In the genomic region with DNA sequence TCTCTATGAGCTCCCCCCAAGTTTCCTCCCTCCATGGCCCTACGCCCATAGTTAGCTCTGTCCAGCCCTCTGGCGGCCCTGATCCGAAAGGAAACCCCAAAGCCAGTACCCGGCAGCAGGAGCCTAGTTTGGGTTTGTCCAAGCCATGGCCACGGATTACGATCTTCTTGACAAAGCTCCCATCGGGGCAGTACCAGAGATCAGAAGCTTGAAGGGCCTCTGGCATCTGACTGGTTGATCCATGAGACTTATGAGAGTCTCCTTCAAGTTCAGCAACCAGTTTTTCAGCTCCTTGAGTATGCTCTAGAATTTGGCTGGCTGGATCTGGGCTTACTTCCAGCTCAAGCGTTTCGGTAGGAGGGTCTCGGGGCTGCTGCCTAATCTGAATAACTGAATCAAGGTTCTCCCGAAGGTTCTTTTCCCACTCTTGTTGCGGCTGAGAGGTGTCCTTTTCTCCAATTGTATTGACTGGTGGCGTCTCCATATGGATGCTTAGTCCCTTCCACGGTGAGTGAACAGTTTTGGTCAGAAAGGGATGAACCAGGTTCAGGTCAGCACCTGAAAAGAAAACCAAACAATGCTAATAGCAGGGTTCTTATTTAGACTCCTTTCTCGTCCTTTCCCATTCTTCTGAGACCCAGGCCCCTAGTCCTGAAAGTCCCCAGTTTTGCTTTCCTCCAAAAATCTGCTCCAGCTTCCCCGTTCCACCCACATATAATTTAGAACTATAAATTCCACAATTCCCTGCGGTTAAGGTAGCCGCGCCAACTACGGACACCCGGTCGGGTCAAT, we compare ENCODE assay signal across 9 cellular contexts. TPM values are rescaled to one million over a fixed set of nuclear protein-coding genes. Genes with fewer than 3 reads are reported as not detected.
DNase-seq lines count a peak whose midpoint lies in the region; ATAC-seq and TF ChIP-seq lines count a peak whose summit lies in the region.
"Had no signal": no experiment of that assay in that cellular context is flagged by ENCODE, and none has a peak within 500 bp of the region (broad histone marks: within the 10 kb centered on the region; RNA-seq: fewer than 3 reads in every experiment).

No MANE protein-coding gene starts in this region.

- ATAC-seq in esophagus mucosa = peak; percentile 7

- H3K36me3 ChIP-seq in neutrophil = peaks cover 24% of the 10 kb centered on the region

- DNase-seq in NCI-H2107 treated with DMSO at 0.1 percent for 48 hours (lab: John Stamatoyannopoulos, UW; ENCODE audit: unreplicated experiment) (peak; percentile 45), NCI-H2107 (lab: John Stamatoyannopoulos, UW) (no peak), RWPE1 (ENCODE audit: low spot score) (no peak), COLO668 (lab: John Stamatoyannopoulos, UW; ENCODE audit: unreplicated experiment) (no peak), AML-193 (lab: John Stamatoyannopoulos, UW) (no peak), posterior cingulate gyrus (no peak)

- no peaks in the 10 kb centered on the region for H3K9me3 ChIP-seq in neutrophil

- TF ChIP-seq CTCF in RWPE1 (conservative IDR thresholded peaks at IDR 0.05; ENCODE audit: low read depth) (no peak), neutrophil (IDR thresholded peaks at IDR 0.05) (no peak)

- peaks cover 28% of the 10 kb centered on the region for H3K27me3 ChIP-seq in neutrophil

- CTCF ChIA-PET in RWPE1 (lab: Yijun Ruan, JAX) = interaction anchor here (0.6 to 1.5 kb wide), 5 partner anchors 11 to 297 kb away, joined by 3 to 7 read pairs (median 4); no protein-coding TSS in a partner anchor

- POLR2A ChIA-PET in RWPE1 (lab: Yijun Ruan, JAX; ENCODE audit: low non-redundant PET) = interaction anchor here (0.8 kb wide), 1 partner anchor 66 kb away, joined by 3 read pairs; no protein-coding TSS in a partner anchor

- intact Hi-C loops in posterior cingulate gyrus (cut with DNase I) = loop anchor here (1.0 to 5.0 kb wide), 3 partner anchors 25 to 65 kb away; a partner anchor contains a TSS

- H3K4me3 ChIP-seq in neutrophil (ENCODE audit: low read depth in 1 of 2, low read length in 1 of 2) = peak overlapping the region; percentile 58 to 70

- H3K27ac ChIP-seq in RWPE1 (peak overlapping the region; percentile 89), neutrophil (peak overlapping the region; percentile 88)

- peaks cover 27 to 35% of the 10 kb centered on the region in 2 experiments for H3K4me1 ChIP-seq in neutrophil (ENCODE audit: control insufficient read depth in 1 of 2, insufficient read depth in 1 of 2, low read depth in 1 of 2, low read length in 1 of 2)

RNA-seq across cellular contexts. Expression of a gene that starts 0.6 kb away (rescaled TPM):
- total RNA-seq in esophagus mucosa = 10.1 TPM

RNA-seq across cellular contexts. Expression of a gene that starts 1.4 kb away (rescaled TPM):
- 76.0 TPM for total RNA-seq in esophagus mucosa

RNA-seq across cellular contexts. Expression of a gene that starts 20.4 kb away (rescaled TPM):
- 7.6 TPM for total RNA-seq in esophagus mucosa

RNA-seq across cellular contexts. Expression of a gene that starts 22.2 kb away (rescaled TPM):
- total RNA-seq in esophagus mucosa = 0.40 TPM
- total RNA-seq: Daoy had no signal

RNA-seq across cellular contexts. Expression of a gene that starts 24.4 kb away (rescaled TPM):
- 18.1 TPM for total RNA-seq in esophagus mucosa
